7 cellular contexts compared by ENCODE assay signal in genomic region chr4:100067255-100067654, GRCh38.
"Had no signal": no experiment of that assay in that cellular context is flagged by ENCODE, and none has a peak within 500 bp of the region (broad histone marks: within the 10 kb centered on the region; RNA-seq: fewer than 3 reads in every experiment).

No MANE protein-coding gene starts in this region.

- H3K4me3 Mint-ChIP-seq: IgD-negative memory B cell had no signal

- H3K36me3 Mint-ChIP-seq: IgD-negative memory B cell had no signal

- H3K4me3 ChIP-seq: K562 had no signal

- H3K27ac ChIP-seq: HL-60 had no signal

- H3K27ac Mint-ChIP-seq: IgD-negative memory B cell had no signal

- ATAC-seq: HepG2, K562 had no signal

- H3K9me3 Mint-ChIP-seq: IgD-negative memory B cell had no signal

- DNase-seq: IMR-90, KBM-7, KG1 had no signal
